24 cellular contexts compared by ENCODE assay signal in genomic region chr1:41668967-41669366, GRCh38.
DNase-seq lines count a peak whose midpoint lies in the region; ATAC-seq and TF ChIP-seq lines count a peak whose summit lies in the region.
"Had no signal": no experiment of that assay in that cellular context is flagged by ENCODE, and none has a peak within 500 bp of the region (broad histone marks: within the 10 kb centered on the region; RNA-seq: fewer than 3 reads in every experiment).

No MANE protein-coding gene starts in this region.

- in situ Hi-C loops in GM23248 (cut with MboI) = no loop called here

- H3K27me3 Mint-ChIP-seq in activated CD4-positive, alpha-beta T cell treated with anti-CD3 and anti-CD28 coated beads, Interleukin-2, amount 10 ng/mL, durations not matched to agents 7 days and 5 days = no peaks in the 10 kb centered on the region
- H3K27me3 Mint-ChIP-seq in CD4-positive, CD25-positive, alpha-beta regulatory T cell = no peaks in the 10 kb centered on the region
- no peaks in the 10 kb centered on the region for H3K27me3 Mint-ChIP-seq in activated CD8-positive, alpha-beta T cell treated with anti-CD3 and anti-CD28 coated beads, Interleukin-2, amount 10 ng/mL, durations not matched to agents 7 days and 5 days (ENCODE audit: low read depth)
- H3K27me3 Mint-ChIP-seq in neural crest cell (ENCODE audit: low read depth) (peaks cover 16% of the 10 kb centered on the region), WTC11 (ENCODE audit: low read depth) (peaks cover 4% of the 10 kb centered on the region)
- H3K27me3 Mint-ChIP-seq: natural killer cell treated with Interleukin-12 subunit alpha and Interleukin-12 subunit beta and Interleukin-15 and Interleukin-18, amount 100 ng/mL, for 72 hours had no signal

- no peaks in the 10 kb centered on the region for H4K20me1 ChIP-seq in GM23248 (ENCODE audit: insufficient read depth)

- no peak for DNase-seq in activated CD4-positive, alpha-beta T cell treated with anti-CD3 and anti-CD28 coated beads, Interleukin-2, amount 10 ng/mL, durations not matched to agents 7 days and 5 days
- DNase-seq in activated CD4-positive, alpha-beta T cell treated with anti-CD3 and anti-CD28 coated beads for 48 hours = no peak
- DNase-seq in CD4-positive, CD25-positive, alpha-beta regulatory T cell = no peak
- no peak for DNase-seq in activated CD8-positive, alpha-beta T cell treated with anti-CD3 and anti-CD28 coated beads, Interleukin-2, amount 10 ng/mL, durations not matched to agents 7 days and 5 days
- no peak for DNase-seq in neural crest cell (ENCODE audit: low read depth, low spot score)
- no peak for DNase-seq in WTC11 (ENCODE audit: low spot score)
- DNase-seq in GM10266 (ENCODE audit: extremely low spot score) = no peak
- no peak for DNase-seq in GM23248
- DNase-seq: activated CD4-positive, CD25-positive, alpha-beta regulatory T cell treated with anti-CD3 and anti-CD28 coated beads, Interleukin-2, amount 50 U/mL, for 72 hours; DMS79; GF-D8; H9; left ventricle myocardium inferior; MM.1S; NCI-H1417 treated with DMSO at 0.1 percent for 48 hours; NCI-H2081 treated with DMSO at 0.1 percent for 48 hours; ovary; retina; transverse colon had no signal

- H3K79me2 ChIP-seq in GM23248 (ENCODE audit: insufficient read depth) = no peaks in the 10 kb centered on the region

- TF ChIP-seq CTCF in neural crest cell (conservative IDR thresholded peaks at IDR 0.05) (no peak), WTC11 (IDR thresholded peaks at IDR 0.05) (no peak), GM10266 (IDR thresholded peaks at IDR 0.05; ENCODE audit: control insufficient read depth, insufficient read depth, low read depth, missing control alignments) (no peak)

- no peaks in the 10 kb centered on the region for H3K9me3 ChIP-seq in CD4-positive, CD25-positive, alpha-beta regulatory T cell (ENCODE audit: control insufficient read depth in 2 of 2, low read length in 2 of 2)
- no peaks in the 10 kb centered on the region for H3K9me3 ChIP-seq in GM23248 (ENCODE audit: low read depth)
- H3K9me3 ChIP-seq: A549, left ventricle myocardium inferior, ovary, SJSA1, transverse colon had no signal

- WGBS in GM23248 (ENCODE audit: low coverage in 1 of 2, low lambda C conversion rate in 2 of 2, missing lambda C conversion rate in 2 of 2), 2 experiments = 91 to 100% methylated on average over 3 of the region's 3 CpGs

- CTCF ChIA-PET in activated CD4-positive, alpha-beta T cell treated with anti-CD3 and anti-CD28 coated beads, Interleukin-2, amount 10 ng/mL, durations not matched to agents 7 days and 5 days (lab: Charles Lee) = interaction anchor here (1.0 to 3.9 kb wide), 4 partner anchors 11 to 141 kb away, joined by 3 to 24 read pairs (median 5); no protein-coding TSS in a partner anchor
- CTCF ChIA-PET in activated CD8-positive, alpha-beta T cell treated with anti-CD3 and anti-CD28 coated beads, Interleukin-2, amount 10 ng/mL, durations not matched to agents 7 days and 5 days (lab: Charles Lee) = interaction anchor here (0.7 to 1.5 kb wide), 5 partner anchors 9 to 85 kb away, joined by 3 read pairs; no protein-coding TSS in a partner anchor
- CTCF ChIA-PET in WTC11 (lab: Charles Lee) = interaction anchor here (1.0 kb wide), 1 partner anchor 11 kb away, joined by 3 read pairs; no protein-coding TSS in a partner anchor

- POLR2A ChIA-PET in activated CD4-positive, alpha-beta T cell treated with anti-CD3 and anti-CD28 coated beads, Interleukin-2, amount 10 ng/mL, durations not matched to agents 7 days and 5 days (lab: Charles Lee) = no interaction called here
- POLR2A ChIA-PET in activated CD8-positive, alpha-beta T cell treated with anti-CD3 and anti-CD28 coated beads, Interleukin-2, amount 10 ng/mL, durations not matched to agents 7 days and 5 days (lab: Charles Lee) = interaction anchor here (2.2 kb wide), 1 partner anchor 14 kb away, joined by 6 read pairs; no protein-coding TSS in a partner anchor
- POLR2A ChIA-PET in WTC11 (lab: Charles Lee) = no interaction called here

- 0 out of 2 replicates have a peak, but pooled peaks cover 6% of the 10 kb centered on the region for H3F3A ChIP-seq in GM23248 (ENCODE audit: insufficient read depth)

- H2AFZ ChIP-seq in GM23248 = no peak overlapping the region

- H3K4me3 Mint-ChIP-seq in activated CD4-positive, alpha-beta T cell treated with anti-CD3 and anti-CD28 coated beads, Interleukin-2, amount 10 ng/mL, durations not matched to agents 7 days and 5 days = no peak overlapping the region
- H3K4me3 Mint-ChIP-seq in CD4-positive, CD25-positive, alpha-beta regulatory T cell = peak overlapping the region in 3 of 4 donors; percentile 3 to 53 (median 35)
- no peak overlapping the region for H3K4me3 Mint-ChIP-seq in activated CD8-positive, alpha-beta T cell treated with anti-CD3 and anti-CD28 coated beads, Interleukin-2, amount 10 ng/mL, durations not matched to agents 7 days and 5 days
- H3K4me3 Mint-ChIP-seq in neural crest cell (peak overlapping the region; percentile 1), WTC11 (no peak overlapping the region)
- H3K4me3 Mint-ChIP-seq: H9; natural killer cell treated with Interleukin-12 subunit alpha and Interleukin-12 subunit beta and Interleukin-15 and Interleukin-18, amount 100 ng/mL, for 72 hours had no signal

- H3K9ac ChIP-seq in GM23248 = no peak overlapping the region

- no peak overlapping the region for H3K4me3 ChIP-seq in CD4-positive, CD25-positive, alpha-beta regulatory T cell (ENCODE audit: low read depth, low read length)
- no peak overlapping the region for H3K4me3 ChIP-seq in GM23248
- H3K4me3 ChIP-seq: A549, K562, left ventricle myocardium inferior, ovary, SJSA1, skin epidermis, transverse colon had no signal

- H3K27ac Mint-ChIP-seq in activated CD4-positive, alpha-beta T cell treated with anti-CD3 and anti-CD28 coated beads, Interleukin-2, amount 10 ng/mL, durations not matched to agents 7 days and 5 days = peak overlapping the region; percentile 39
- peak overlapping the region in 2 of 3 donors; percentile 72 to 89 for H3K27ac Mint-ChIP-seq in CD4-positive, CD25-positive, alpha-beta regulatory T cell
- peak overlapping the region; percentile 46 for H3K27ac Mint-ChIP-seq in activated CD8-positive, alpha-beta T cell treated with anti-CD3 and anti-CD28 coated beads, Interleukin-2, amount 10 ng/mL, durations not matched to agents 7 days and 5 days
- H3K27ac Mint-ChIP-seq in neural crest cell (ENCODE audit: unreplicated experiment) (peak overlapping the region; percentile 20), WTC11 (no peak overlapping the region)

- H3K9me2 ChIP-seq in GM23248 (ENCODE audit: insufficient read depth) = no peaks in the 10 kb centered on the region

- no peak for ATAC-seq in CD4-positive, CD25-positive, alpha-beta regulatory T cell (ENCODE audit: low read depth in 2 of 2)
- no peak for ATAC-seq in activated CD8-positive, alpha-beta T cell treated with anti-CD3 and anti-CD28 coated beads, Interleukin-2, amount 10 ng/mL, durations not matched to agents 7 days and 5 days
- ATAC-seq in WTC11 = no peak
- ATAC-seq: A549; K562; natural killer cell treated with Interleukin-12 subunit alpha and Interleukin-12 subunit beta and Interleukin-15 and Interleukin-18, amount 100 ng/mL, for 72 hours had no signal

- no peak overlapping the region for H3K27ac ChIP-seq in CD4-positive, CD25-positive, alpha-beta regulatory T cell (ENCODE audit: insufficient read depth, low read length, poor library complexity, severe bottlenecking)
- H3K27ac ChIP-seq in GM23248 = no peak overlapping the region
- H3K27ac ChIP-seq: left ventricle myocardium inferior, ovary, SJSA1, transverse colon had no signal

- peaks cover 96% of the 10 kb centered on the region for H3K4me1 Mint-ChIP-seq in activated CD4-positive, alpha-beta T cell treated with anti-CD3 and anti-CD28 coated beads, Interleukin-2, amount 10 ng/mL, durations not matched to agents 7 days and 5 days
- H3K4me1 Mint-ChIP-seq in CD4-positive, CD25-positive, alpha-beta regulatory T cell = peaks cover 36 to 100% (median 79%) of the 10 kb centered on the region in 4 donors
- H3K4me1 Mint-ChIP-seq in activated CD8-positive, alpha-beta T cell treated with anti-CD3 and anti-CD28 coated beads, Interleukin-2, amount 10 ng/mL, durations not matched to agents 7 days and 5 days (ENCODE audit: low read depth) = peaks cover 95% of the 10 kb centered on the region
- H3K4me1 Mint-ChIP-seq in neural crest cell = peaks cover 30% of the 10 kb centered on the region
- peaks cover 12% of the 10 kb centered on the region; the same call in 1 of the 2 replicates for H3K4me1 Mint-ChIP-seq in WTC11

- no peak overlapping the region for H3K4me2 ChIP-seq in GM23248 (ENCODE audit: unreplicated experiment)
- H3K4me2 ChIP-seq: A549 had no signal

- peaks cover 85% of the 10 kb centered on the region for H3K4me1 ChIP-seq in CD4-positive, CD25-positive, alpha-beta regulatory T cell (ENCODE audit: control insufficient read depth, insufficient read depth, low read length, poor library complexity, severe bottlenecking)
- H3K4me1 ChIP-seq in GM23248 (ENCODE audit: insufficient read depth) = peaks cover 32% of the 10 kb centered on the region

- peaks cover 4% of the 10 kb centered on the region for H3K36me3 Mint-ChIP-seq in activated CD4-positive, alpha-beta T cell treated with anti-CD3 and anti-CD28 coated beads, Interleukin-2, amount 10 ng/mL, durations not matched to agents 7 days and 5 days (ENCODE audit: low read depth)
- H3K36me3 Mint-ChIP-seq in CD4-positive, CD25-positive, alpha-beta regulatory T cell = no peaks in the 10 kb centered on the region
- no peaks in the 10 kb centered on the region for H3K36me3 Mint-ChIP-seq in activated CD8-positive, alpha-beta T cell treated with anti-CD3 and anti-CD28 coated beads, Interleukin-2, amount 10 ng/mL, durations not matched to agents 7 days and 5 days (ENCODE audit: low read depth)
- H3K36me3 Mint-ChIP-seq in neural crest cell (ENCODE audit: low read depth) = no peaks in the 10 kb centered on the region
- H3K36me3 Mint-ChIP-seq in WTC11 = no peaks in the 10 kb centered on the region
- H3K36me3 Mint-ChIP-seq: natural killer cell treated with Interleukin-12 subunit alpha and Interleukin-12 subunit beta and Interleukin-15 and Interleukin-18, amount 100 ng/mL, for 72 hours had no signal

- no peaks in the 10 kb centered on the region for H3K27me3 ChIP-seq in CD4-positive, CD25-positive, alpha-beta regulatory T cell (ENCODE audit: control insufficient read depth, insufficient read depth, low read length)
- H3K27me3 ChIP-seq in GM23248 (replicated peaks; ENCODE audit: insufficient read depth) = no peaks in the 10 kb centered on the region
- H3K27me3 ChIP-seq: ovary, SJSA1, transverse colon had no signal

- H3K36me3 ChIP-seq in CD4-positive, CD25-positive, alpha-beta regulatory T cell (ENCODE audit: control insufficient read depth, insufficient read depth, low read length) = no peaks in the 10 kb centered on the region
- H3K36me3 ChIP-seq in GM23248 (ENCODE audit: low read depth) = no peaks in the 10 kb centered on the region
- H3K36me3 ChIP-seq: left ventricle myocardium inferior, ovary, SJSA1, transverse colon had no signal

- H3K9me3 Mint-ChIP-seq in activated CD4-positive, alpha-beta T cell treated with anti-CD3 and anti-CD28 coated beads, Interleukin-2, amount 10 ng/mL, durations not matched to agents 7 days and 5 days = no peaks in the 10 kb centered on the region
- H3K9me3 Mint-ChIP-seq in CD4-positive, CD25-positive, alpha-beta regulatory T cell = no peaks in the 10 kb centered on the region
- H3K9me3 Mint-ChIP-seq in activated CD8-positive, alpha-beta T cell treated with anti-CD3 and anti-CD28 coated beads, Interleukin-2, amount 10 ng/mL, durations not matched to agents 7 days and 5 days (ENCODE audit: insufficient read depth) = no peaks in the 10 kb centered on the region
- no peaks in the 10 kb centered on the region for H3K9me3 Mint-ChIP-seq in neural crest cell
- H3K9me3 Mint-ChIP-seq in WTC11 = no peaks in the 10 kb centered on the region
- H3K9me3 Mint-ChIP-seq: H9; natural killer cell treated with Interleukin-12 subunit alpha and Interleukin-12 subunit beta and Interleukin-15 and Interleukin-18, amount 100 ng/mL, for 72 hours had no signal

Comparison
In these comparisons a context has a peak if more than half of its experiments do, and no peak if none do; other contexts are left out.
1. H3K4me3 Mint-ChIP-seq: peak in CD4-positive, CD25-positive, alpha-beta regulatory T cell (3 of 4) and neural crest cell (single experiment); none in activated CD4-positive, alpha-beta T cell treated with anti-CD3 and anti-CD28 coated beads, Interleukin-2, amount 10 ng/mL, durations not matched to agents 7 days and 5 days (single experiment), activated CD8-positive, alpha-beta T cell treated with anti-CD3 and anti-CD28 coated beads, Interleukin-2, amount 10 ng/mL, durations not matched to agents 7 days and 5 days (single experiment) and WTC11 (single experiment).